ENCODE assay signal across 8 cellular contexts in the genomic region with DNA sequence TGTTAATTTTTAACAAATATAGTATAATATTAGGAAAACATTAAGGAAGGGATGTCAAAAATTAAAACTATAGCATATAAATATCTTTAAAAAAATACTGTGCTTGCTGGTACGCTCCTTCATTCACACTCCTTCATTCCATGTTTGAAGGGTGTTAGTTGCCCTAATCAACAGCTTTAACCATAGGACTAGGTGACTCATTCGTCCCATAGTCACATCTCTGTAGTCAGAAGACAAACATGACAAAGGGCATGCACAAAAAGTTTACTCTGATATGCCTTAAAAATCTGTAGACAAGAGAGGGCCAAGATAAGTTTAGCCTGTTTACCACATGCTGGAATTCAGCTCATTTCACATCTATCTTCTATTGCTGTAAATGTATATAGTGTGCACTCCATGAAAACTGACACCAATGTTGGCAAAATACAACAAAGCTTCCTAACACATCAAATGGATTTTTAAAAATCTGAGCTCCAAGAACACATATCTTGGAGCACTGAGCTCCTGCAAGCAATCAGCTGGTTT. TPM values are rescaled to one million over a fixed set of nuclear protein-coding genes. Genes with fewer than 3 reads are reported as not detected.
A peak's percentile ranks its signal among the peaks of the same experiment; 100 is the strongest.
DNase-seq lines count a peak whose midpoint lies in the region; ATAC-seq and TF ChIP-seq lines count a peak whose summit lies in the region.

No MANE protein-coding gene starts in this region.

- no peaks in the 10 kb centered on the region for H3K9me3 ChIP-seq in OCI-LY7 (ENCODE audit: low read length)

- H3K4me1 ChIP-seq in OCI-LY7 (ENCODE audit: insufficient read depth, low read length, poor library complexity, severe bottlenecking): no peaks in the 10 kb centered on the region

- no peak overlapping the region for H3K4me2 ChIP-seq in OCI-LY7 (ENCODE audit: low read length)

- H3K4me3 ChIP-seq in foreskin fibroblast (ENCODE audit: low read depth in 1 of 2, low read length in 2 of 2): peak overlapping the region; percentile 53 to 58
- H3K4me3 ChIP-seq in retinal pigment epithelial cell (ENCODE audit: low read length): peak overlapping the region; percentile 66
- H3K4me3 ChIP-seq in OCI-LY7 (ENCODE audit: low read depth, low read length, poor library complexity, severe bottlenecking): no peak overlapping the region

- no peaks in the 10 kb centered on the region for H4K20me1 ChIP-seq in OCI-LY7 (ENCODE audit: insufficient read depth, low read length)

- H3K79me2 ChIP-seq in OCI-LY7 (ENCODE audit: insufficient read depth, low read depth, low read length): no peaks in the 10 kb centered on the region

- DNase-seq in RKO (ENCODE audit: low spot score) (peak; percentile 16), foreskin fibroblast (no peak), retinal pigment epithelial cell (ENCODE audit: low read depth) (no peak), GDM1 (lab: John Stamatoyannopoulos, UW) (no peak), occipital lobe (lab: John Stamatoyannopoulos, UW) (no peak), OCI-LY7 (ENCODE audit: low spot score) (no peak)

- CTCF ChIA-PET in OCI-LY7 (lab: Charles Lee; ENCODE audit: unreplicated experiment): no interaction called here

- POLR2A ChIA-PET in OCI-LY7 (lab: Charles Lee): no interaction called here

- H3K9me2 ChIP-seq in OCI-LY7 (ENCODE audit: insufficient read depth, low read length): no peaks in the 10 kb centered on the region

- H2AFZ ChIP-seq in OCI-LY7 (ENCODE audit: low read length): no peak overlapping the region

- H3K27ac ChIP-seq in OCI-LY7 (ENCODE audit: low read depth, low read length, poor library complexity, severe bottlenecking): no peak overlapping the region

- TF ChIP-seq CTCF in foreskin fibroblast (IDR thresholded peaks at IDR 0.05; ENCODE audit: low read depth, low read length): no peak
- TF ChIP-seq CTCF in retinal pigment epithelial cell (conservative IDR thresholded peaks at IDR 0.05; ENCODE audit: low read depth, low read length): no peak
- no peak for TF ChIP-seq CTCF in OCI-LY7 (conservative IDR thresholded peaks at IDR 0.05; ENCODE audit: low read length)

- no peaks in the 10 kb centered on the region for H3K36me3 ChIP-seq in OCI-LY7 (ENCODE audit: insufficient read depth, low read length)

- intact Hi-C loops in OCI-LY7 (cut with micrococcal nuclease; ENCODE audit: unreplicated experiment): no loop called here

- BruUV-seq in OCI-LY7 (replicated peaks; lab: Mats Ljungman, UMichigan): no TSS peak

- ATAC-seq in GM18511 (IDR thresholded peaks at IDR 0.05; ENCODE audit: unreplicated experiment) (peak; percentile 19), GM21786 (IDR thresholded peaks at IDR 0.05; ENCODE audit: unreplicated experiment) (no peak)

RNA-seq across cellular contexts. Expression of gene FAM13C, which starts 0.6 kb away (rescaled TPM):
- total RNA-seq in occipital lobe: 24.3 TPM
- total RNA-seq in OCI-LY7 (2014; rRNA removed; shearing (Covaris generic)): not detected in 2 replicates
- not detected in 2 replicates for total RNA-seq in OCI-LY7 (2022)

Comparison
In these comparisons a context has a peak if more than half of its experiments do, and no peak if none do; other contexts are left out.
1. RNA of gene FAM13C, which starts 0.6 kb away (total RNA-seq): 24.3 TPM in occipital lobe (single experiment); not detected in OCI-LY7; every median in the first group is over 10 times any median in the second.